ENCODE assay signal across 8 cellular contexts in the genomic region with DNA sequence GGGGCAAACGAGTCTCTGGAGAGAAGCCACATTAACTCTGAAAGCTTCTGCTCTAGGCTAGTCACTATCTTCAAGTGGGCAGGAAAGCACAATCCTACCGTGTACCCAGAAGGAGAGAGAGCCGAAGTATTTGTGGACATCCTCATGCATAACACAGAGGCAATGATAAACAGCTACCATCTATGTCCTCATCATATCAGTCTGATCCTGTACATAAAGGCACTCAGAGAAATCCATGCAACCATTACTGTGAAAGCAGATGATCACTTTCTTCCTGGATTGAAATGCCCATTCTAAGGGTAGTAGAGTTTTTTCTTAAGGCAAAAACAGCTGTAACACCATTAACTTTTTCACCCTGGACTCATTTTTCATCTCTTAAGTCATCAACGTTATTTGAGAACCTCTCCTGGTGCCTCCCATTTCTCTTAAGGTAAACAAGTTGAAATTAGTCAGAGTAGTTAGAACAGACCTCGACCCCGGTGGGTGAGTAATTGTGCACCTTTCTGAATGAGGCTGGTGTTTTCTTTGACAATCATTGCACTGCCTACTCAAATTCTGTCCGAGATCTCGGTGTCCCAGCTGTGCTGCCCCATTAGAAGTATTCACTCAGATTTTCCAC.
A peak's percentile ranks its signal among the peaks of the same experiment; 100 is the strongest.
DNase-seq lines count a peak whose midpoint lies in the region; ATAC-seq, FAIRE-seq and TF ChIP-seq lines count a peak whose summit lies in the region.

No MANE protein-coding gene starts in this region.

- H3K9ac ChIP-seq in kidney (ENCODE audit: low read length in 2 of 2) = no peak overlapping the region

- H3K4me1 Mint-ChIP-seq in activated T-cell treated with anti-CD3 and anti-CD28 coated beads, Interleukin-2, amount 50 U/mL, for 4 hours (ENCODE audit: low read depth) = peaks cover 33% of the 10 kb centered on the region

- H3K27me3 Mint-ChIP-seq in activated T-cell treated with anti-CD3 and anti-CD28 coated beads, Interleukin-2, amount 50 U/mL, for 4 hours (ENCODE audit: low read depth) = no peaks in the 10 kb centered on the region

- H3K9me3 ChIP-seq in kidney (ENCODE audit: control insufficient read depth in 1 of 2, low read length in 2 of 2) = no peaks in the 10 kb centered on the region

- H3K27ac ChIP-seq in kidney (ENCODE audit: low read depth in 2 of 2, low read length in 2 of 2) = no peak overlapping the region

- no peaks in the 10 kb centered on the region for H3K9me3 Mint-ChIP-seq in activated T-cell treated with anti-CD3 and anti-CD28 coated beads, Interleukin-2, amount 50 U/mL, for 4 hours

- in situ Hi-C loops in KBM-7 (cut with MboI; ENCODE audit: low pct_unique_long_range_greater_than_20kb, low sequenced_read_pairs) = no loop called here

- TF ChIP-seq CTCF in kidney (IDR thresholded peaks at IDR 0.05; ENCODE audit: borderline replicate concordance, extremely low read depth, insufficient read depth) = no peak

- ATAC-seq in GM19025 (IDR thresholded peaks at IDR 0.05; ENCODE audit: low read depth, unreplicated experiment) (peak; percentile 36), HG02938 (IDR thresholded peaks at IDR 0.05; ENCODE audit: unreplicated experiment) (peak; percentile 54), HG03108 (IDR thresholded peaks at IDR 0.05; ENCODE audit: unreplicated experiment) (no peak)
- peak; percentile 97 for ATAC-seq in activated T-cell treated with anti-CD3 and anti-CD28 coated beads, Interleukin-2, amount 50 U/mL, for 4 hours

- H3K4me3 Mint-ChIP-seq in activated T-cell treated with anti-CD3 and anti-CD28 coated beads, Interleukin-2, amount 50 U/mL, for 4 hours = no peak overlapping the region

- no peaks in the 10 kb centered on the region for H3K36me3 Mint-ChIP-seq in activated T-cell treated with anti-CD3 and anti-CD28 coated beads, Interleukin-2, amount 50 U/mL, for 4 hours (ENCODE audit: insufficient read depth)

- H3K36me3 ChIP-seq in kidney (ENCODE audit: control insufficient read depth in 1 of 2, insufficient read depth in 2 of 2, low read length in 2 of 2) = no peaks in the 10 kb centered on the region

- no peaks in the 10 kb centered on the region for H3K4me1 ChIP-seq in kidney (ENCODE audit: control insufficient read depth in 1 of 2, insufficient read depth in 1 of 2, low read depth in 1 of 2, low read length in 2 of 2)

- no peak for DNase-seq in activated T-cell treated with anti-CD3 and anti-CD28 coated beads, Interleukin-2, amount 50 U/mL, for 4 hours
- peak; percentile 55 to 66 for DNase-seq in stimulated activated CD4-positive, alpha-beta T cell treated with anti-CD3 and anti-CD28 coated beads, Interleukin-15, amount 100 ng/mL, for 48 hours (ENCODE audit: low read depth in 2 of 2)
- no peak for DNase-seq in KBM-7
- no peak for DNase-seq in kidney
- DNase-seq in ecto neural progenitor cell (ENCODE audit: low spot score) = no peak

- intact Hi-C loops in kidney (cut with DNase I) = no loop called here

- no peak for FAIRE-seq in kidney (lab: Jason Lieb, UNC)

- no peak overlapping the region for H3K4me3 ChIP-seq in kidney (ENCODE audit: low read length in 2 of 2)

Comparison
In these comparisons a context has a peak if more than half of its experiments do, and no peak if none do; other contexts are left out.
1. DNase-seq: peak in stimulated activated CD4-positive, alpha-beta T cell treated with anti-CD3 and anti-CD28 coated beads, Interleukin-15, amount 100 ng/mL, for 48 hours (2 of 2); none in activated T-cell treated with anti-CD3 and anti-CD28 coated beads, Interleukin-2, amount 50 U/mL, for 4 hours (single experiment), KBM-7 (single experiment), kidney (single experiment) and ecto neural progenitor cell (single experiment).